1 cellular context compared by ENCODE assay signal in the genomic region with DNA sequence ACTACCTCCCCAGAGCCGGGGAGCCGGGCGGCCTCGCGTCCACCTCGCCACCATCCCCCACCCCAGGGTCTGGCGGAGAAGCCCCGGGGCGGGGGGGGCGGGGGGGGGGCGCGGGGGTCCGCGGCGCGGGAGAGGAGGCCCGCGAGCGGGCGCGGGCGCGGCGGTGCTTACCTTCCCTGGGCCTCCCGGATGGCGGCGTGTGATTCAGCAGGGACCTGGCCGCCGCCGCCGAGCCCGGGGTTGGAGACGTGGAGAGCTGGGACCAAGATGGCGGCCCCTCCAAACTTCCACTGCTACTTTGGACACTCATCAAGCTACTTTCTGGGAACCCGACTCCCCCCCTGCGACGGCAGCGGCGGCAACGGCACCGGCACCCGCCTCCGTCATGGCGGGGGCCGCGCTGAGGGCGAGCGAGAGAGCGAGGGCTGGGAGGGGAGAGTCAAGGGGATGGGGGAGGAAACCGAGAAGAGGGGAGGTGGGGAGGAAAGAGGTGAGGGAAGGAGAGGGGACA.
TF ChIP-seq lines count a peak whose summit lies in the region.

No MANE protein-coding gene starts in this region.

TF ChIP-seq in HepG2, 621 proteins besides CTCF, POLR2A, EP300 and RAD21 (continued from another document and continues in another):
- TF ChIP-seq, protein P1, sequence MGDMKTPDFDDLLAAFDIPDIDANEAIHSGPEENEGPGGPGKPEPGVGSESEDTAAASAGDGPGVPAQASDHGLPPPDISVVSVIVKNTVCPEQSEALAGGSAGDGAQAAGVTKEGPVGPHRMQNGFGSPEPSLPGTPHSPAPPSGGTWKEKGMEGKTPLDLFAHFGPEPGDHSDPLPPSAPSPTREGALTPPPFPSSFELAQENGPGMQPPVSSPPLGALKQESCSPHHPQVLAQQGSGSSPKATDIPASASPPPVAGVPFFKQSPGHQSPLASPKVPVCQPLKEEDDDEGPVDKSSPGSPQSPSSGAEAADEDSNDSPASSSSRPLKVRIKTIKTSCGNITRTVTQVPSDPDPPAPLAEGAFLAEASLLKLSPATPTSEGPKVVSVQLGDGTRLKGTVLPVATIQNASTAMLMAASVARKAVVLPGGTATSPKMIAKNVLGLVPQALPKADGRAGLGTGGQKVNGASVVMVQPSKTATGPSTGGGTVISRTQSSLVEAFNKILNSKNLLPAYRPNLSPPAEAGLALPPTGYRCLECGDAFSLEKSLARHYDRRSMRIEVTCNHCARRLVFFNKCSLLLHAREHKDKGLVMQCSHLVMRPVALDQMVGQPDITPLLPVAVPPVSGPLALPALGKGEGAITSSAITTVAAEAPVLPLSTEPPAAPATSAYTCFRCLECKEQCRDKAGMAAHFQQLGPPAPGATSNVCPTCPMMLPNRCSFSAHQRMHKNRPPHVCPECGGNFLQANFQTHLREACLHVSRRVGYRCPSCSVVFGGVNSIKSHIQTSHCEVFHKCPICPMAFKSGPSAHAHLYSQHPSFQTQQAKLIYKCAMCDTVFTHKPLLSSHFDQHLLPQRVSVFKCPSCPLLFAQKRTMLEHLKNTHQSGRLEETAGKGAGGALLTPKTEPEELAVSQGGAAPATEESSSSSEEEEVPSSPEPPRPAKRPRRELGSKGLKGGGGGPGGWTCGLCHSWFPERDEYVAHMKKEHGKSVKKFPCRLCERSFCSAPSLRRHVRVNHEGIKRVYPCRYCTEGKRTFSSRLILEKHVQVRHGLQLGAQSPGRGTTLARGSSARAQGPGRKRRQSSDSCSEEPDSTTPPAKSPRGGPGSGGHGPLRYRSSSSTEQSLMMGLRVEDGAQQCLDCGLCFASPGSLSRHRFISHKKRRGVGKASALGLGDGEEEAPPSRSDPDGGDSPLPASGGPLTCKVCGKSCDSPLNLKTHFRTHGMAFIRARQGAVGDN (CRISPR knock-in tag; IDR thresholded peaks at IDR 0.05) = peak; percentile 59
- TF ChIP-seq YY1 (IDR thresholded peaks at IDR 0.05; ENCODE audit: insufficient read depth, insufficient replicate concordance, low read depth, low read length) (peak; percentile 93), SUZ12 (IDR thresholded peaks at IDR 0.05; ENCODE audit: low read depth, low read length) (no peak), MED8 (CRISPR knock-in tag; IDR thresholded peaks at IDR 0.05; ENCODE audit: insufficient replicate concordance) (no peak), ZNF33A (CRISPR knock-in tag; IDR thresholded peaks at IDR 0.05; ENCODE audit: borderline replicate concordance) (no peak), ZSCAN30 (CRISPR knock-in tag; IDR thresholded peaks at IDR 0.05) (0 out of 2 replicates have a peak, but pooled peaks have one; percentile 22), NAIF1 (CRISPR knock-in tag; IDR thresholded peaks at IDR 0.05; ENCODE audit: borderline replicate concordance) (no peak), U2AF1 (optimal IDR thresholded peaks at IDR 0.05; ENCODE audit: low read depth, low read length) (peak; percentile 54), TGIF2 (CRISPR knock-in tag; IDR thresholded peaks at IDR 0.05) (peak; percentile 9; the same call in 1 of the 2 replicates), ZNF841 (CRISPR knock-in tag; IDR thresholded peaks at IDR 0.05; ENCODE audit: borderline replicate concordance) (0 out of 2 replicates have a peak, but pooled peaks have one; percentile 32), ZNF329 (CRISPR knock-in tag; IDR thresholded peaks at IDR 0.05; ENCODE audit: low read depth) (no peak), GABPB1 (CRISPR knock-in tag; IDR thresholded peaks at IDR 0.05) (peak; percentile 38; the same call in 1 of the 2 replicates), PRDM10 (CRISPR knock-in tag; IDR thresholded peaks at IDR 0.05; ENCODE audit: low read depth) (no peak), ZFY (CRISPR knock-in tag; IDR thresholded peaks at IDR 0.05) (peak; percentile 68), MAF1 (CRISPR knock-in tag; IDR thresholded peaks at IDR 0.05; ENCODE audit: borderline replicate concordance) (0 out of 2 replicates have a peak, but pooled peaks have one; percentile 19), HNRNPK (IDR thresholded peaks at IDR 0.05; ENCODE audit: low read depth, low read length, poor library complexity, severe bottlenecking) (peak; percentile 99), TAF15 (IDR thresholded peaks at IDR 0.05; ENCODE audit: low read depth, low read length, poor library complexity, severe bottlenecking) (peak; percentile 78), UBTF (CRISPR knock-in tag; IDR thresholded peaks at IDR 0.05) (peak; percentile 73), ZSCAN22 (CRISPR knock-in tag; IDR thresholded peaks at IDR 0.05) (no peak; the same call in 1 of the 2 replicates), FOXA3 (CRISPR knock-in tag; IDR thresholded peaks at IDR 0.05) (no peak), REPIN1 (CRISPR knock-in tag; IDR thresholded peaks at IDR 0.05; ENCODE audit: borderline replicate concordance, low read depth) (0 out of 2 replicates have a peak, but pooled peaks have one; percentile 3), ZNF24 (IDR thresholded peaks at IDR 0.05) (no peak), BRD4 (CRISPR knock-in tag; IDR thresholded peaks at IDR 0.05) (0 out of 2 replicates have a peak, but pooled peaks have one; percentile 30), NONO (IDR thresholded peaks at IDR 0.05) (no peak), NONO (CRISPR knock-in tag; conservative IDR thresholded peaks at IDR 0.05) (0 out of 2 replicates have a peak, but pooled peaks have one; percentile 9), ZNF562 (CRISPR knock-in tag; IDR thresholded peaks at IDR 0.05; ENCODE audit: borderline replicate concordance) (no peak), CSRNP2 (CRISPR knock-in tag; conservative IDR thresholded peaks at IDR 0.05; ENCODE audit: low read depth) (no peak), AGO2 (optimal IDR thresholded peaks at IDR 0.05; ENCODE audit: low read depth, low read length) (peak; percentile 90), POLR2G (IDR thresholded peaks at IDR 0.05; ENCODE audit: low read depth, low read length) (peak; percentile 23; the same call in 1 of the 2 replicates), ZSCAN21 (CRISPR knock-in tag; IDR thresholded peaks at IDR 0.05; ENCODE audit: borderline replicate concordance) (0 out of 2 replicates have a peak, but pooled peaks have one; percentile 70), ESRRA (CRISPR knock-in tag; IDR thresholded peaks at IDR 0.05; ENCODE audit: low read depth) (no peak), RBFOX2 (IDR thresholded peaks at IDR 0.05; ENCODE audit: low read depth, low read length) (peak; percentile 90), HNRNPL (IDR thresholded peaks at IDR 0.05; ENCODE audit: low read depth, low read length) (no peak; the same call in 1 of the 2 replicates), ZKSCAN5 (CRISPR knock-in tag; IDR thresholded peaks at IDR 0.05) (no peak), TSC22D2 (CRISPR knock-in tag; IDR thresholded peaks at IDR 0.05; ENCODE audit: borderline replicate concordance) (no peak), ZNF513 (CRISPR knock-in tag; conservative IDR thresholded peaks at IDR 0.05) (no peak), FLYWCH1 (CRISPR knock-in tag; IDR thresholded peaks at IDR 0.05) (no peak), ZNF335 (CRISPR knock-in tag; IDR thresholded peaks at IDR 0.05) (no peak)
- TF ChIP-seq, protein P2, sequence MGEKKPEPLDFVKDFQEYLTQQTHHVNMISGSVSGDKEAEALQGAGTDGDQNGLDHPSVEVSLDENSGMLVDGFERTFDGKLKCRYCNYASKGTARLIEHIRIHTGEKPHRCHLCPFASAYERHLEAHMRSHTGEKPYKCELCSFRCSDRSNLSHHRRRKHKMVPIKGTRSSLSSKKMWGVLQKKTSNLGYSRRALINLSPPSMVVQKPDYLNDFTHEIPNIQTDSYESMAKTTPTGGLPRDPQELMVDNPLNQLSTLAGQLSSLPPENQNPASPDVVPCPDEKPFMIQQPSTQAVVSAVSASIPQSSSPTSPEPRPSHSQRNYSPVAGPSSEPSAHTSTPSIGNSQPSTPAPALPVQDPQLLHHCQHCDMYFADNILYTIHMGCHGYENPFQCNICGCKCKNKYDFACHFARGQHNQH (CRISPR knock-in tag; IDR thresholded peaks at IDR 0.05) = no peak
